ENCODE assay signal across 1 cellular context in the genomic region with DNA sequence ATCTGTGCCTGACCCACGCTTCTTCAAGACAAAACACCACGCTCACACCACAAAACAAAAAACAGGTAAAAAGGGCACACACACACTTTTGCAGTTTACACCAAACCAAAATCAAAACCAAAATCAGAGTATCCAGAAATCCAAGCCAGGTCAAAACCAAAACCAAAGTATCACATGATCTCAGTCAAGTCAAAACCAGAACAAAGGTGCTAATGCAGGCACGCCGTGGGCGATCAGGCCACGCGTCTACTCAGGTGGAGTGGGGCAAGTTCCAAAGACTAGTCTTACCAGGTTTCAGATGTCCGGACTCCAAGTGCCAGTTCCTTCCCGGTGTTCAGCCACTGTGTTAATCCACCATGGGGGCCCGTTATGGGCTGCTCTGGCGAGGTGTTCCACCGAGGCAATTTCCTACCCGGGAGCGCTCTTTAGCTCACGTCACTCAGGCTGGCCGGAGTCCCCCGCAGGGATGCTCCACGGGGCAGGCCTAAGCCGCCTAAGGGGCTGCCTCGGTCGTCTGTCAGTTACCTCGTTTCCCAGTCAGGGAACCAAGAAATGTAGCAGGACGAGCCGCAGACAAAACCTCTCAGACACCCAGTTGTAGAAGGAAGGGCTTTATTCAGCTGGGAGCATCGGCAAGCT.
TF ChIP-seq lines count a peak whose summit lies in the region.

No MANE protein-coding gene starts in this region.

TF ChIP-seq in GM12878, 131 proteins besides CTCF, POLR2A, EP300 and RAD21:
- TF ChIP-seq IRF4 (IDR thresholded peaks at IDR 0.05; ENCODE audit: low read depth, low read length) (peak; percentile 71; the same call in 1 of the 2 replicates), DPF2 (IDR thresholded peaks at IDR 0.05) (peak; percentile 62; the same call in 1 of the 2 replicates), NBN (IDR thresholded peaks at IDR 0.05) (0 out of 2 replicates have a peak, but pooled peaks have one; percentile 46), SMARCA5 (IDR thresholded peaks at IDR 0.05) (0 out of 2 replicates have a peak, but pooled peaks have one; percentile 16), MTA2 (IDR thresholded peaks at IDR 0.05; ENCODE audit: low read depth) (peak; percentile 34; the same call in 1 of the 2 replicates), NR2F1 (conservative IDR thresholded peaks at IDR 0.05) (0 out of 2 replicates have a peak, but pooled peaks have one; percentile 27), IKZF2 (IDR thresholded peaks at IDR 0.05) (peak; percentile 35 to 53; a peak in 2 of 4 replicates), RUNX3 (IDR thresholded peaks at IDR 0.05; ENCODE audit: low read length) (peak; percentile 71), RAD51 (IDR thresholded peaks at IDR 0.05) (peak; percentile 65; the same call in 1 of the 2 replicates), BHLHE40 (IDR thresholded peaks at IDR 0.05; ENCODE audit: borderline replicate concordance in 1 of 2, low read depth in 2 of 2, low read length in 1 of 2) (peak; percentile 64 to 85; a peak in 3 of 4 replicates), MEF2B (IDR thresholded peaks at IDR 0.05; ENCODE audit: partially characterized antibody, poor library complexity, severe bottlenecking) (peak; percentile 22), GATAD2B (conservative IDR thresholded peaks at IDR 0.05; ENCODE audit: low read depth) (peak; percentile 44; the same call in 1 of the 2 replicates), POU2F2 (IDR thresholded peaks at IDR 0.05; ENCODE audit: borderline replicate concordance, low read depth, low read length) (0 out of 3 replicates have a peak, but pooled peaks have one; percentile 39), JUNB (IDR thresholded peaks at IDR 0.05) (peak; percentile 49; the same call in 1 of the 2 replicates), IKZF1 (conservative IDR thresholded peaks at IDR 0.05) (peak; percentile 40)
- TF ChIP-seq, protein P1, sequence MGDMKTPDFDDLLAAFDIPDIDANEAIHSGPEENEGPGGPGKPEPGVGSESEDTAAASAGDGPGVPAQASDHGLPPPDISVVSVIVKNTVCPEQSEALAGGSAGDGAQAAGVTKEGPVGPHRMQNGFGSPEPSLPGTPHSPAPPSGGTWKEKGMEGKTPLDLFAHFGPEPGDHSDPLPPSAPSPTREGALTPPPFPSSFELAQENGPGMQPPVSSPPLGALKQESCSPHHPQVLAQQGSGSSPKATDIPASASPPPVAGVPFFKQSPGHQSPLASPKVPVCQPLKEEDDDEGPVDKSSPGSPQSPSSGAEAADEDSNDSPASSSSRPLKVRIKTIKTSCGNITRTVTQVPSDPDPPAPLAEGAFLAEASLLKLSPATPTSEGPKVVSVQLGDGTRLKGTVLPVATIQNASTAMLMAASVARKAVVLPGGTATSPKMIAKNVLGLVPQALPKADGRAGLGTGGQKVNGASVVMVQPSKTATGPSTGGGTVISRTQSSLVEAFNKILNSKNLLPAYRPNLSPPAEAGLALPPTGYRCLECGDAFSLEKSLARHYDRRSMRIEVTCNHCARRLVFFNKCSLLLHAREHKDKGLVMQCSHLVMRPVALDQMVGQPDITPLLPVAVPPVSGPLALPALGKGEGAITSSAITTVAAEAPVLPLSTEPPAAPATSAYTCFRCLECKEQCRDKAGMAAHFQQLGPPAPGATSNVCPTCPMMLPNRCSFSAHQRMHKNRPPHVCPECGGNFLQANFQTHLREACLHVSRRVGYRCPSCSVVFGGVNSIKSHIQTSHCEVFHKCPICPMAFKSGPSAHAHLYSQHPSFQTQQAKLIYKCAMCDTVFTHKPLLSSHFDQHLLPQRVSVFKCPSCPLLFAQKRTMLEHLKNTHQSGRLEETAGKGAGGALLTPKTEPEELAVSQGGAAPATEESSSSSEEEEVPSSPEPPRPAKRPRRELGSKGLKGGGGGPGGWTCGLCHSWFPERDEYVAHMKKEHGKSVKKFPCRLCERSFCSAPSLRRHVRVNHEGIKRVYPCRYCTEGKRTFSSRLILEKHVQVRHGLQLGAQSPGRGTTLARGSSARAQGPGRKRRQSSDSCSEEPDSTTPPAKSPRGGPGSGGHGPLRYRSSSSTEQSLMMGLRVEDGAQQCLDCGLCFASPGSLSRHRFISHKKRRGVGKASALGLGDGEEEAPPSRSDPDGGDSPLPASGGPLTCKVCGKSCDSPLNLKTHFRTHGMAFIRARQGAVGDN (IDR thresholded peaks at IDR 0.05): peak; percentile 73
